In the genomic region with DNA sequence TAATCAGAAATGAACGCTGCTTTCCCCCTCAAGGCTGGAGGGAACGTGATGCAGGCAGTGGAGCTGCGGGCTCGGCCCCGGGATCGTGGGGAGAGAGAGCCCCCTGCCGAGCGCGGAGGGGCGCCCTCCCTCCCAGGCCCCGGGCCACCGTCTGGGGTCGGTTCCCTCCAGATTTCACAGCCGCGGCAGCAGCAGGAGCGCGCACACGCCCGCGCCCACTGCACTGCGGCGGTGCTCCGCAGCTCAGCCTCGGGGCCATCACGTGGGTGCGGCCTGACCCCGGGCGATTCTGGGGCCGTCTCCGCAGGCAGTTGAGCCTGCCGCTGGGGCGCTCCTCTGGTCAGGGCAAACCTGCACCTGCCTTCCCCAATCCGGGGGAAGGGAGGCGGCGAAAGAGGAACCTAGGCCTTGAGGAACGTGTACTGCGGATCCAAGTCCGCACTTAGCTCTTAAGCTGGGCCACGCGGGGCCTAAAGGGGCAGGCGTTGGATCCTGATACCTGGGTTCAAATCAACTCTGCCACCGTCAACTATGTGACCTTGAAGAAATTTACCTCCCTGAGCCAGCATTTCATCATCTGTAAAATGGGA, we compare ENCODE assay signal across 8 cellular contexts. TPM values are rescaled to one million over a fixed set of nuclear protein-coding genes. Genes with fewer than 3 reads are reported as not detected.
DNase-seq lines count a peak whose midpoint lies in the region; ATAC-seq and TF ChIP-seq lines count a peak whose summit lies in the region.

No MANE protein-coding gene starts in this region.

- no peaks in the 10 kb centered on the region for H3K36me3 Mint-ChIP-seq in brain

- DNase-seq in G401 (ENCODE audit: low spot score) (peak; percentile 50), NCI-H774 (lab: John Stamatoyannopoulos, UW) (peak; percentile 6), skeletal muscle cell (ENCODE audit: low read depth) (no peak), NCI-H187 treated with DMSO at 0.1 percent for 48 hours (lab: John Stamatoyannopoulos, UW) (no peak), NCI-H2029 treated with DMSO at 0.1 percent for 48 hours (lab: John Stamatoyannopoulos, UW) (no peak)

- H3K9me3 ChIP-seq in iPS-20b (ENCODE audit: insufficient read depth, low read depth, low read length) = no peaks in the 10 kb centered on the region

- peaks cover 7% of the 10 kb centered on the region; the same call in 1 of the 2 replicates for H3K4me1 ChIP-seq in iPS-20b (ENCODE audit: insufficient read depth, low read length)

- peak in 1 of 2 experiments; percentile 61 for TF ChIP-seq CTCF in brain (conservative IDR thresholded peaks at IDR 0.05)

- peak overlapping the region; percentile 76 for H3K4me3 ChIP-seq in iPS-20b (ENCODE audit: low read length)
- H3K4me3 ChIP-seq in skeletal muscle cell (ENCODE audit: low read depth, low read length) = peak overlapping the region; percentile 43

- H3K9me3 Mint-ChIP-seq in brain = peaks cover 0 to 4% (median 0%) of the 10 kb centered on the region in 5 experiments

- H3K36me3 ChIP-seq in iPS-20b (ENCODE audit: insufficient read depth, low read depth, low read length) = no peaks in the 10 kb centered on the region

- H3K27ac Mint-ChIP-seq in brain = peak overlapping the region in 3 of 5 experiments; percentile 36 to 67 (median 53)

- peak overlapping the region; percentile 59; the same call in 1 of the 2 replicates for H3K9ac ChIP-seq in iPS-20b (ENCODE audit: low read depth, low read length)

- H3K4me3 Mint-ChIP-seq in brain = peak overlapping the region; percentile 41 to 77 (median 69)

- peaks cover 39% of the 10 kb centered on the region for H3K27me3 ChIP-seq in iPS-20b (ENCODE audit: insufficient read depth, low read length)

- peak; percentile 77 for ATAC-seq in GM21825 (IDR thresholded peaks at IDR 0.05; ENCODE audit: unreplicated experiment)

- H3K27me3 Mint-ChIP-seq in brain = peaks cover 16% of the 10 kb centered on the region

- no peak overlapping the region for H3K27ac ChIP-seq in iPS-20b (ENCODE audit: low read length)

- in situ Hi-C loops in G401 (cut with HindIII; ENCODE audit: low sequenced_read_pairs) = no loop called here

- H3K4me1 Mint-ChIP-seq in brain = peaks cover 24% of the 10 kb centered on the region

RNA-seq across cellular contexts. Expression of a gene that starts 9.4 kb away (rescaled TPM):
- total RNA-seq in G401 (2014; rRNA removed; shearing (Covaris generic)) = 87.4 and 96.0 TPM in 2 replicates
- polyA plus RNA-seq in brain (ENCODE audit: insufficient read depth, low read depth, low replicate concordance) = 25.2 TPM

RNA-seq across cellular contexts. Expression of a gene that starts 36.0 kb away (rescaled TPM):
- 1.2 and 1.8 TPM in 2 replicates for total RNA-seq in G401 (2014; rRNA removed; shearing (Covaris generic))
- 35.4 TPM for polyA plus RNA-seq in brain (ENCODE audit: insufficient read depth, low read depth, low replicate concordance)

RNA-seq across cellular contexts. Expression of a gene that starts 43.8 kb away (rescaled TPM):
- total RNA-seq in G401 (2014; rRNA removed; shearing (Covaris generic)) = not detected in 2 replicates
- 3.0 TPM for polyA plus RNA-seq in brain (ENCODE audit: insufficient read depth, low read depth, low replicate concordance)

RNA-seq across cellular contexts. Expression of a gene that starts 54.7 kb away (rescaled TPM):
- 61.5 and 65.6 TPM in 2 replicates for total RNA-seq in G401 (2014; rRNA removed; shearing (Covaris generic))
- polyA plus RNA-seq in brain (ENCODE audit: insufficient read depth, low read depth, low replicate concordance) = 39.1 TPM

Comparison
In these comparisons a context has a peak if more than half of its experiments do, and no peak if none do; other contexts are left out.
1. DNase-seq: peak in G401 (single experiment) and NCI-H774 (single experiment); none in skeletal muscle cell (single experiment), NCI-H187 treated with DMSO at 0.1 percent for 48 hours (single experiment) and NCI-H2029 treated with DMSO at 0.1 percent for 48 hours (single experiment).